8 cellular contexts compared by ENCODE assay signal in the genomic region with DNA sequence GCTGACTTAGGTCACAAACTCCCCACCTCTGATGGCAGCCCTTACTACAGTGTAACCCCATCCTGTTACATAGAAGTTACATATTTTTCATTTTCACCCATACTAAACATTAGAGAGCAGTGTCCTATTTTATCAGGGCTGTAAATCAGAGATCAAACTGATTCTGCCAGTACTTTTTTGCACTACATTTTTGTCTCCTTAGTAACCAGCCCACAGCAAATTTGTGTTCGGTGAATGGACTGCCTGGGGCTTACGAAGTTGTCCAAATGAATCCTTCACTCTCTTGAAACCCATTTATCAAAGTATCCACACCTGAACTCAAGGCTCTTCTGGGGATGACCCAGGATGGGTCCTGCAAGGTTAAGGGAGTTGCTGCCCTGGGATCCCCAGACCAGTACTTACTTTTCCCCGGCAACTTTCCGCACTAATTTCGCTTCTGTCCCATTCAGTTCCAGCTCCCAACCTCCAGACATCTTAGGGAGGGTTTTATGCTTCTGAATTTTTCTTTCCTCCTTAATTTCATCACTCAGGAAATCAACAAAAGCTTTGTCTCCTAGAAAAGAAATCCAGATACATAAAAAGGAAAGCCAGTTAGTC. TPM values are rescaled to one million over a fixed set of nuclear protein-coding genes. Genes with fewer than 3 reads are reported as not detected.
DNase-seq lines count a peak whose midpoint lies in the region; ATAC-seq and TF ChIP-seq lines count a peak whose summit lies in the region.

No MANE protein-coding gene starts in this region.

- H3K9me3 ChIP-seq in heart right ventricle (no peaks in the 10 kb centered on the region), liver (ENCODE audit: control insufficient read depth in 4 of 4, low read length in 3 of 4) (no peaks in the 10 kb centered on the region), uterus (no peaks in the 10 kb centered on the region)

- H3K4me1 ChIP-seq in heart right ventricle (peaks cover 5 to 35% (median 24%) of the 10 kb centered on the region in 9 donors), liver (ENCODE audit: control insufficient read depth in 4 of 4, insufficient read depth in 4 of 4, low read length in 3 of 4) (peaks cover 0 to 15% (median 11%) of the 10 kb centered on the region in 4 donors), uterus (peaks cover 5 to 7% of the 10 kb centered on the region in 2 donors)

- TF ChIP-seq CTCF in heart right ventricle (IDR thresholded peaks at IDR 0.05) (no peak), astrocyte of the cerebellum (IDR thresholded peaks at IDR 0.05; ENCODE audit: low read depth, low read length, missing control alignments) (no peak), liver (IDR thresholded peaks at IDR 0.05; ENCODE audit: low read depth, low read length, missing input control) (no peak), uterus (IDR thresholded peaks at IDR 0.05) (no peak)

- no peak for DNase-seq in heart right ventricle
- DNase-seq in Right ventricle myocardium superior = no peak
- no peak for DNase-seq in astrocyte of the cerebellum (ENCODE audit: low read depth)
- DNase-seq in uterus = no peak
- DNase-seq in ureter (ENCODE audit: low spot score) = no peak
- DNase-seq in NCI-H1092 treated with DMSO at 0.1 percent for 48 hours (lab: John Stamatoyannopoulos, UW) = no peak

- TF ChIP-seq RAD21 in liver (IDR thresholded peaks at IDR 0.05) = no peak

- peaks cover 0 to 70% (median 24%) of the 10 kb centered on the region in 9 donors for H3K36me3 ChIP-seq in heart right ventricle
- peaks cover 4 to 31% (median 29%) of the 10 kb centered on the region in 4 donors for H3K36me3 ChIP-seq in liver (ENCODE audit: control insufficient read depth in 4 of 4, insufficient read depth in 3 of 4, low read depth in 1 of 4, low read length in 3 of 4)
- no peaks in the 10 kb centered on the region for H3K36me3 ChIP-seq in uterus

- in situ Hi-C loops in astrocyte of the cerebellum (cut with HindIII; ENCODE audit: low sequenced_read_pairs) = loop anchor here (5.0 kb wide), 1 partner anchor 34 kb away; no protein-coding TSS in a partner anchor

- ATAC-seq in heart right ventricle = no peak
- ATAC-seq in Right ventricle myocardium superior (ENCODE audit: poor library complexity) = no peak
- no peak for ATAC-seq in HG02798 (IDR thresholded peaks at IDR 0.05; ENCODE audit: poor library complexity, unreplicated experiment)

- 61 to 64% methylated on average over 5 of the region's 5 CpGs for WGBS in heart right ventricle, 2 donors
- WGBS in liver = 60% methylated on average over 5 of the region's 5 CpGs

- no peak for TF ChIP-seq POLR2A in uterus (IDR thresholded peaks at IDR 0.05)

- H3K27me3 ChIP-seq in heart right ventricle (no peaks in the 10 kb centered on the region), liver (ENCODE audit: control insufficient read depth in 4 of 4, insufficient read depth in 4 of 4, low read length in 3 of 4) (no peaks in the 10 kb centered on the region), uterus (no peaks in the 10 kb centered on the region)

- H3K27ac ChIP-seq in heart right ventricle = peak overlapping the region in 5 of 10 donors; percentile 75 to 88 (median 82)
- H3K27ac ChIP-seq in liver (ENCODE audit: low read depth in 1 of 2, low read length in 2 of 2) = no peak overlapping the region
- peak overlapping the region; percentile 67 to 69 for H3K27ac ChIP-seq in uterus

- intact Hi-C loops in heart right ventricle (cut with DNase I) = loop anchor here in 4 of 10 donors (2.0 to 10.0 kb wide), 3 partner anchors 189 to 193 kb away; no protein-coding TSS in a partner anchor
- intact Hi-C loops in Right ventricle myocardium superior (cut with DNase I) = no loop called here
- intact Hi-C loops in uterus (cut with DNase I; ENCODE audit: low total_unique reads) = no loop called here

- H3K4me3 ChIP-seq in heart right ventricle (peak overlapping the region in 9 of 10 donors; percentile 68 to 97 (median 82)), astrocyte of the cerebellum (ENCODE audit: low read depth, low read length) (peak overlapping the region; percentile 67), liver (ENCODE audit: low read depth in 1 of 3, low read length in 3 of 3) (peak overlapping the region; percentile 88 to 92 (median 91)), uterus (peak overlapping the region; percentile 47 to 95)

- H3K9ac ChIP-seq in liver (ENCODE audit: low read depth in 1 of 2, low read length in 2 of 2) = peak overlapping the region; percentile 55 to 97

TF ChIP-seq in liver, 16 proteins besides CTCF, POLR2A, EP300 and RAD21:
- TF ChIP-seq JUND (IDR thresholded peaks at IDR 0.05) = no peak
- TF ChIP-seq, protein P1, sequence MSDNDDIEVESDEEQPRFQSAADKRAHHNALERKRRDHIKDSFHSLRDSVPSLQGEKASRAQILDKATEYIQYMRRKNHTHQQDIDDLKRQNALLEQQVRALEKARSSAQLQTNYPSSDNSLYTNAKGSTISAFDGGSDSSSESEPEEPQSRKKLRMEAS (IDR thresholded peaks at IDR 0.05) = no peak
- no peak for TF ChIP-seq SP1 (IDR thresholded peaks at IDR 0.05)
- TF ChIP-seq GABPA (IDR thresholded peaks at IDR 0.05 in 1 of 2, conservative IDR thresholded peaks at IDR 0.05 in 1 of 2) = no peak
- no peak for TF ChIP-seq EGR1 (IDR thresholded peaks at IDR 0.05; ENCODE audit: low read depth in 2 of 2)
- TF ChIP-seq TAF1 (conservative IDR thresholded peaks at IDR 0.05) = no peak
- TF ChIP-seq, protein P2, sequence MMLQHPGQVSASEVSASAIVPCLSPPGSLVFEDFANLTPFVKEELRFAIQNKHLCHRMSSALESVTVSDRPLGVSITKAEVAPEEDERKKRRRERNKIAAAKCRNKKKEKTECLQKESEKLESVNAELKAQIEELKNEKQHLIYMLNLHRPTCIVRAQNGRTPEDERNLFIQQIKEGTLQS (IDR thresholded peaks at IDR 0.05) = no peak

RNA-seq across cellular contexts. Expression of a gene that starts 1.1 kb away (rescaled TPM):
- total RNA-seq in heart right ventricle = 100 to 1,000 TPM; 101 to 144 (median 137) TPM
- 100 to 1,000 TPM in 1 of 2 donors, 10 to 100 TPM in 1; 59.9 to 159 TPM for polyA plus RNA-seq in heart right ventricle
- 128 TPM for total RNA-seq in Right ventricle myocardium superior
- 100 to 1,000 TPM in 1 of 2 donors, 10 to 100 TPM in 1; 94.9 to 107 TPM for total RNA-seq in liver
- polyA plus RNA-seq in liver = 100 to 1,000 TPM; 118 to 123 TPM
- 10 to 100 TPM; 49.2 to 98.4 (median 80.7) TPM for total RNA-seq in uterus
- total RNA-seq in ureter = 143 TPM

RNA-seq across cellular contexts. Expression of a gene that starts 17.8 kb away (rescaled TPM):
- total RNA-seq in heart right ventricle (10 to 100 TPM; 22.6 to 36.1 (median 29.0) TPM), Right ventricle myocardium superior (24.8 TPM), liver (10 to 100 TPM; 21.7 to 37.0 TPM), uterus (10 to 100 TPM; 38.7 to 78.8 (median 46.9) TPM), ureter (41.7 TPM)
- polyA plus RNA-seq in heart right ventricle (10 to 100 TPM; 30.0 to 47.0 TPM), liver (10 to 100 TPM; 10.9 to 34.0 TPM)

RNA-seq across cellular contexts. Expression of a gene that starts 18.4 kb away (rescaled TPM):
- total RNA-seq in heart right ventricle (10 to 100 TPM; 23.3 to 41.6 (median 35.3) TPM), Right ventricle myocardium superior (39.6 TPM), liver (100 to 1,000 TPM in 1 of 2 donors, 10 to 100 TPM in 1; 61.4 to 124 TPM), uterus (10 to 100 TPM; 24.7 to 69.8 (median 52.3) TPM), ureter (73.9 TPM)
- polyA plus RNA-seq in heart right ventricle (10 to 100 TPM; 55.5 to 59.7 TPM), liver (10 to 100 TPM; 39.6 to 53.4 TPM)

RNA-seq across cellular contexts. Expression of a gene that starts 31.0 kb away (rescaled TPM):
- total RNA-seq in heart right ventricle = 1 to 10 TPM; 4.9 to 8.6 (median 6.7) TPM
- 1 to 10 TPM; 3.0 to 4.1 TPM for polyA plus RNA-seq in heart right ventricle
- total RNA-seq in Right ventricle myocardium superior = 4.0 TPM
- total RNA-seq in liver = 10 to 100 TPM in 1 of 2 donors, 1 to 10 TPM in 1; 7.7 to 12.7 TPM
- 1 to 10 TPM; 2.5 to 6.4 TPM for polyA plus RNA-seq in liver
- 10 to 100 TPM in 2 of 4 donors, 1 to 10 TPM in 2; 7.4 to 15.7 (median 11.4) TPM for total RNA-seq in uterus
- total RNA-seq in ureter = 15.8 TPM

RNA-seq across cellular contexts. Expression of a gene that starts 48.2 kb away (rescaled TPM):
- total RNA-seq in heart right ventricle (10 to 100 TPM; 18.4 to 41.7 (median 27.2) TPM), Right ventricle myocardium superior (24.7 TPM), liver (10 to 100 TPM; 35.8 to 37.7 TPM), uterus (10 to 100 TPM; 10.2 to 61.4 (median 47.0) TPM), ureter (68.9 TPM)
- polyA plus RNA-seq in heart right ventricle (10 to 100 TPM; 41.9 to 57.2 TPM), liver (10 to 100 TPM; 54.1 to 75.3 TPM)

Comparison
In these comparisons a context has a peak if more than half of its experiments do, and no peak if none do; other contexts are left out.
1. H3K27ac ChIP-seq: peak in uterus (2 of 2); none in liver (0 of 2).
2. Peak in every context shown above with its lines, with median percentiles within 50 percentile points of each other: H3K4me3 ChIP-seq.